Comparison of ENCODE assay signal across 14 cellular contexts in the genomic region with DNA sequence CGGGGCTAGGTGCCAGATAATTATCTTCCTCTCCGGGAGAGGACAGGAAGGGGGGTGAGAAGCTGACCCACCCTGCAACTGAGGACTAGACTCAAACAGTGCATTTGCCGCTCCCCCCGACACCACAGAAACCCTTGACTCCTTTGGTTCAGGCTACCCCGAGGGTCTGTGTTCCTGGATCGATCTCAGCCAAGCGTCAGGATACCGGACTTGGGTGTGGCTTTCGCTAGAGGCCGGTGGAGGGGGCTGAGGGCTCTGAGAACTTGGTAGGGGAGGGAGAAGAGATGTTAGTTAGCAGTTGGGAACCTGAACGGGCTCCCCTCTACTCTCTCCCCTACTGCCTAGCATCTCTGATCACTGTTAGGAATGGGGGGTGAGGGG. TPM values are rescaled to one million over a fixed set of nuclear protein-coding genes. Genes with fewer than 3 reads are reported as not detected.
DNase-seq lines count a peak whose midpoint lies in the region; ATAC-seq and TF ChIP-seq lines count a peak whose summit lies in the region.
"Had no signal": no experiment of that assay in that cellular context is flagged by ENCODE, and none has a peak within 500 bp of the region (broad histone marks: within the 10 kb centered on the region; RNA-seq: fewer than 3 reads in every experiment).

No MANE protein-coding gene starts in this region.

- H3K4me1 ChIP-seq in esophagus muscularis mucosa (peaks cover 6 to 26% (median 17%) of the 10 kb centered on the region in 4 donors), psoas muscle (peaks cover 5% of the 10 kb centered on the region)

- no peaks in the 10 kb centered on the region for H3K9me3 Mint-ChIP-seq in activated naive CD4-positive, alpha-beta T cell treated with anti-CD3 and anti-CD28 coated beads, Interleukin-2, amount 50 U/mL, for 72 hours
- H3K9me3 Mint-ChIP-seq: activated T-cell treated with anti-CD3 and anti-CD28 coated beads, Interleukin-2, amount 50 U/mL, for 4 hours; central memory CD8-positive, alpha-beta T cell; natural killer cell had no signal

- peaks cover 7 to 10% of the 10 kb centered on the region in 2 donors for H3K36me3 Mint-ChIP-seq in activated naive CD4-positive, alpha-beta T cell treated with anti-CD3 and anti-CD28 coated beads, Interleukin-2, amount 50 U/mL, for 72 hours
- H3K36me3 Mint-ChIP-seq: natural killer cell had no signal

- POLR2A ChIA-PET in HEK293T (lab: Yijun Ruan, JAX) = no interaction called here

- intact Hi-C loops in esophagus muscularis mucosa (cut with DNase I) (no loop called here), psoas muscle (cut with DNase I) (no loop called here)

- H3K27me3 ChIP-seq in esophagus muscularis mucosa (peaks cover 0 to 100% (median 26%) of the 10 kb centered on the region in 4 donors), psoas muscle (ENCODE audit: insufficient read depth in 3 of 3, low read length in 2 of 3) (peaks cover 0 to 52% (median 15%) of the 10 kb centered on the region in 3 donors)

- CTCF ChIA-PET in HEK293T (lab: Yijun Ruan, JAX) = no interaction called here

- no peak for TF ChIP-seq EP300 in esophagus muscularis mucosa (IDR thresholded peaks at IDR 0.05)

- peak; percentile 38 for DNase-seq in D341Med (ENCODE audit: low spot score)
- DNase-seq in KBM-7 = peak; percentile 7
- DNase-seq in esophagus muscularis mucosa (ENCODE audit: extremely low spot score) = no peak
- DNase-seq in psoas muscle = no peak
- no peak for DNase-seq in activated CD4-positive, alpha-beta T cell treated with anti-CD3 and anti-CD28 coated beads, Interleukin-2, amount 50 U/mL, for 48 hours
- no peak for DNase-seq in erythroblast (lab: John Stamatoyannopoulos, UW)
- no peak for DNase-seq in activated naive CD4-positive, alpha-beta T cell treated with anti-CD3 and anti-CD28 coated beads, Interleukin-2, amount 50 U/mL, for 72 hours (ENCODE audit: low spot score in 2 of 2)
- no peak for DNase-seq in HEK293T (ENCODE audit: extremely low spot score)
- DNase-seq: activated T-cell treated with anti-CD3 and anti-CD28 coated beads, Interleukin-2, amount 50 U/mL, for 4 hours; DMS79; natural killer cell; stimulated activated CD4-positive, alpha-beta T cell treated with anti-CD3 and anti-CD28 coated beads, Interleukin-4, amount 100 ng/mL, for 1 hour had no signal

- TF ChIP-seq POLR2A in esophagus muscularis mucosa (IDR thresholded peaks at IDR 0.05; ENCODE audit: low read depth) (no peak), erythroblast (IDR thresholded peaks at IDR 0.05; ENCODE audit: low read length) (no peak)

- H3K9me3 ChIP-seq in esophagus muscularis mucosa = no peaks in the 10 kb centered on the region
- H3K9me3 ChIP-seq in psoas muscle = no peaks in the 10 kb centered on the region

- no peak for ATAC-seq in psoas muscle
- ATAC-seq in activated naive CD4-positive, alpha-beta T cell treated with anti-CD3 and anti-CD28 coated beads, Interleukin-2, amount 50 U/mL, for 72 hours = no peak

- no peak overlapping the region for H3K27ac ChIP-seq in esophagus muscularis mucosa (replicated peaks in 1 of 4)
- H3K27ac ChIP-seq in psoas muscle = no peak overlapping the region
- H3K27ac ChIP-seq: KMS-11 had no signal

- H3K36me3 ChIP-seq in esophagus muscularis mucosa = no peaks in the 10 kb centered on the region
- no peaks in the 10 kb centered on the region for H3K36me3 ChIP-seq in psoas muscle (ENCODE audit: insufficient read depth in 1 of 2, low read depth in 1 of 2)

- WGBS in esophagus muscularis mucosa = 0% methylated on average over 2 of the region's 11 CpGs
- WGBS in psoas muscle, 3 donors = 1 to 4% (median 2%) methylated on average over 11 of the region's 11 CpGs

- H3K4me3 ChIP-seq in esophagus muscularis mucosa (peak overlapping the region; percentile 46 to 59 (median 50)), psoas muscle (peak overlapping the region; percentile 61)

- TF ChIP-seq CTCF in esophagus muscularis mucosa (IDR thresholded peaks at IDR 0.05) = no peak
- no peak for TF ChIP-seq CTCF in psoas muscle (IDR thresholded peaks at IDR 0.05)

- in situ Hi-C loops in KBM-7 (cut with MboI; ENCODE audit: low pct_unique_long_range_greater_than_20kb, low sequenced_read_pairs) = no loop called here

- H3K27ac Mint-ChIP-seq in activated naive CD4-positive, alpha-beta T cell treated with anti-CD3 and anti-CD28 coated beads, Interleukin-2, amount 50 U/mL, for 72 hours = no peak overlapping the region
- H3K27ac Mint-ChIP-seq: natural killer cell had no signal

TF ChIP-seq in HEK293T, 16 proteins besides CTCF, POLR2A, EP300 and RAD21:
- no peak for TF ChIP-seq FOXM1 (IDR thresholded peaks at IDR 0.05; ENCODE audit: borderline replicate concordance)
- TF ChIP-seq TARDBP (IDR thresholded peaks at IDR 0.05) = no peak
- TF ChIP-seq CTBP1 (IDR thresholded peaks at IDR 0.05; ENCODE audit: borderline replicate concordance) = no peak

RNA-seq across cellular contexts. Expression of a gene that starts 0.8 kb away (rescaled TPM):
- total RNA-seq in esophagus muscularis mucosa (under 1 TPM; 0.23 to 0.83 (median 0.49) TPM), psoas muscle (under 1 TPM in 1 of 4 donors, not detected in 3; 0.06 TPM)
- under 1 TPM in 1 of 3 donors, not detected in 2; 0.04 TPM for polyA plus RNA-seq in psoas muscle
- total RNA-seq in activated naive CD4-positive, alpha-beta T cell treated with anti-CD3 and anti-CD28 coated beads, Interleukin-2, amount 50 U/mL, for 72 hours = under 1 TPM in 1 of 2 donors, not detected in 1; 0.14 TPM
- total RNA-seq: activated T-cell treated with anti-CD3 and anti-CD28 coated beads, Interleukin-2, amount 50 U/mL, for 4 hours had no signal

Comparison
In these comparisons a context has a peak if more than half of its experiments do, and no peak if none do; other contexts are left out.
1. DNase-seq: peak in D341Med (single experiment) and KBM-7 (single experiment); none in esophagus muscularis mucosa (single experiment), psoas muscle (0 of 2), activated CD4-positive, alpha-beta T cell treated with anti-CD3 and anti-CD28 coated beads, Interleukin-2, amount 50 U/mL, for 48 hours (0 of 2), erythroblast (0 of 2), activated naive CD4-positive, alpha-beta T cell treated with anti-CD3 and anti-CD28 coated beads, Interleukin-2, amount 50 U/mL, for 72 hours (0 of 2) and HEK293T (single experiment).